23 cellular contexts compared by ENCODE assay signal in genomic region chr3:54517424-54517823, GRCh38.
DNase-seq lines count a peak whose midpoint lies in the region; ATAC-seq and TF ChIP-seq lines count a peak whose summit lies in the region.
"Had no signal": no experiment of that assay in that cellular context is flagged by ENCODE, and none has a peak within 500 bp of the region (broad histone marks: within the 10 kb centered on the region; RNA-seq: fewer than 3 reads in every experiment).

No MANE protein-coding gene starts in this region.

- H3K27me3 ChIP-seq in esophagus muscularis mucosa = no peaks in the 10 kb centered on the region
- no peaks in the 10 kb centered on the region for H3K27me3 ChIP-seq in lung (ENCODE audit: control insufficient read depth, insufficient read depth)
- H3K27me3 ChIP-seq: BE2C, BLaER1 had no signal

- no peak for TF ChIP-seq EP300 in esophagus muscularis mucosa (IDR thresholded peaks at IDR 0.05)

- H3K36me3 Mint-ChIP-seq in stimulated activated effector memory CD8-positive, alpha-beta T cell treated with anti-CD3 and anti-CD28 coated beads, Interleukin-12 subunit alpha, Interleukin-12 subunit beta, amount 100 ng/mL, for 72 hours = no peaks in the 10 kb centered on the region
- H3K36me3 Mint-ChIP-seq: CD14-positive monocyte; CD4-positive, alpha-beta memory T cell; CD4-positive, CD25-positive, alpha-beta regulatory T cell had no signal

- no peak overlapping the region for H3K27ac ChIP-seq in esophagus muscularis mucosa (replicated peaks in 1 of 4)
- H3K27ac ChIP-seq in lung (ENCODE audit: low read depth in 1 of 2, low read length in 1 of 2) = no peak overlapping the region
- H3K27ac ChIP-seq: BLaER1 had no signal

- H3K9me3 ChIP-seq in esophagus muscularis mucosa (peaks cover 0 to 8% (median 2%) of the 10 kb centered on the region in 4 donors), lung (ENCODE audit: control insufficient read depth in 2 of 2, insufficient read depth in 1 of 2, low read length in 1 of 2) (peaks cover 4 to 5% of the 10 kb centered on the region in 2 donors)
- H3K9me3 ChIP-seq: BE2C had no signal

- no peak for TF ChIP-seq CTCF in esophagus muscularis mucosa (IDR thresholded peaks at IDR 0.05)
- no peak for TF ChIP-seq CTCF in lung (IDR thresholded peaks at IDR 0.05; ENCODE audit: control extremely low read depth, extremely low read depth)

- no peaks in the 10 kb centered on the region for H3K4me1 Mint-ChIP-seq in stimulated activated effector memory CD8-positive, alpha-beta T cell treated with anti-CD3 and anti-CD28 coated beads, Interleukin-12 subunit alpha, Interleukin-12 subunit beta, amount 100 ng/mL, for 72 hours
- H3K4me1 Mint-ChIP-seq: CD14-positive monocyte; CD4-positive, CD25-positive, alpha-beta regulatory T cell; CD8-positive, alpha-beta memory T cell had no signal

- no peak for ATAC-seq in lung (ENCODE audit: insufficient read depth, low FRiP score)
- peak; percentile 36 for ATAC-seq in stimulated activated effector memory CD8-positive, alpha-beta T cell treated with anti-CD3 and anti-CD28 coated beads, Interleukin-12 subunit alpha, Interleukin-12 subunit beta, amount 100 ng/mL, for 72 hours
- ATAC-seq: GM12878 had no signal

- H3K4me3 ChIP-seq in esophagus muscularis mucosa = no peak overlapping the region
- H3K4me3 ChIP-seq in lung = no peak overlapping the region
- H3K4me3 ChIP-seq: BLaER1, GM12878 had no signal

- no peaks in the 10 kb centered on the region for H3K36me3 ChIP-seq in esophagus muscularis mucosa
- H3K36me3 ChIP-seq in lung (ENCODE audit: control insufficient read depth in 2 of 2, insufficient read depth in 2 of 2, low read length in 2 of 2) = no peaks in the 10 kb centered on the region
- H3K36me3 ChIP-seq: BE2C, BLaER1 had no signal

- 64% methylated on average over 8 of the region's 8 CpGs for WGBS in esophagus muscularis mucosa
- WGBS in lung, 2 donors = 72 to 76% methylated on average over 8 of the region's 8 CpGs

- no peak for TF ChIP-seq POLR2A in esophagus muscularis mucosa (IDR thresholded peaks at IDR 0.05; ENCODE audit: low read depth)

- no peak overlapping the region for H3K4me3 Mint-ChIP-seq in stimulated activated effector memory CD8-positive, alpha-beta T cell treated with anti-CD3 and anti-CD28 coated beads, Interleukin-12 subunit alpha, Interleukin-12 subunit beta, amount 100 ng/mL, for 72 hours
- H3K4me3 Mint-ChIP-seq: CD14-positive monocyte; CD4-positive, alpha-beta memory T cell; CD4-positive, CD25-positive, alpha-beta regulatory T cell; CD8-positive, alpha-beta memory T cell had no signal

- no peak overlapping the region for H3K27ac Mint-ChIP-seq in stimulated activated effector memory CD8-positive, alpha-beta T cell treated with anti-CD3 and anti-CD28 coated beads, Interleukin-12 subunit alpha, Interleukin-12 subunit beta, amount 100 ng/mL, for 72 hours
- H3K27ac Mint-ChIP-seq: CD14-positive monocyte; CD4-positive, alpha-beta memory T cell; CD8-positive, alpha-beta memory T cell had no signal

- intact Hi-C loops in esophagus muscularis mucosa (cut with DNase I) = no loop called here

- peaks cover 2% of the 10 kb centered on the region for H3K9me3 Mint-ChIP-seq in stimulated activated effector memory CD8-positive, alpha-beta T cell treated with anti-CD3 and anti-CD28 coated beads, Interleukin-12 subunit alpha, Interleukin-12 subunit beta, amount 100 ng/mL, for 72 hours

- DNase-seq in esophagus muscularis mucosa (ENCODE audit: extremely low spot score) = peak; percentile 74
- peak; percentile 18 for DNase-seq in lung (ENCODE audit: low spot score)
- DNase-seq in stimulated activated effector memory CD8-positive, alpha-beta T cell treated with anti-CD3 and anti-CD28 coated beads, Interleukin-12 subunit alpha, Interleukin-12 subunit beta, amount 100 ng/mL, for 72 hours (ENCODE audit: low spot score in 2 of 2) = peak in 1 of 2 donors; percentile 3
- DNase-seq in NCI-H1417 (lab: John Stamatoyannopoulos, UW) = no peak
- DNase-seq in inferior parietal cortex (ENCODE audit: extremely low spot score) = no peak
- DNase-seq: 8988T; ACHN; BE2C; C1 segment of cervical spinal cord; CD4-positive, alpha-beta memory T cell; CD4-positive, CD25-positive, alpha-beta regulatory T cell; CD8-positive, alpha-beta memory T cell; COR-L47; DMS 273 treated with DMSO at 0.1 percent for 48 hours; DMS153; DMS53; DMS79; DND-41; EL; GDM1 had no signal

- H3K4me1 ChIP-seq in esophagus muscularis mucosa = no peaks in the 10 kb centered on the region
- H3K4me1 ChIP-seq in lung (ENCODE audit: control insufficient read depth in 2 of 2, insufficient read depth in 2 of 2, low read length in 2 of 2) = no peaks in the 10 kb centered on the region
- H3K4me1 ChIP-seq: BE2C had no signal

Comparison
In these comparisons a context has a peak if more than half of its experiments do, and no peak if none do; other contexts are left out.
1. DNase-seq: peak in esophagus muscularis mucosa (single experiment) and lung (single experiment); none in NCI-H1417 (0 of 3) and inferior parietal cortex (single experiment).